ENCODE assay signal across 2 cellular contexts in genomic region chr16:4455951-4456350, GRCh38.
TF ChIP-seq lines count a peak whose summit lies in the region.

No MANE protein-coding gene starts in this region.

TF ChIP-seq in A549, 52 proteins besides CTCF, POLR2A, EP300 and RAD21:
- no peak for TF ChIP-seq HOXB13 (CRISPR knock-in tag; IDR thresholded peaks at IDR 0.05; ENCODE audit: low read depth)
- TF ChIP-seq RNF2 (IDR thresholded peaks at IDR 0.05; ENCODE audit: borderline replicate concordance, low read depth): no peak
- TF ChIP-seq ZFP36 (IDR thresholded peaks at IDR 0.05; ENCODE audit: borderline replicate concordance, partially characterized antibody): no peak
- TF ChIP-seq KDM1A (IDR thresholded peaks at IDR 0.05; ENCODE audit: low read depth): no peak
- no peak for TF ChIP-seq EHMT2 (IDR thresholded peaks at IDR 0.05; ENCODE audit: low read depth)
- no peak for TF ChIP-seq FOXS1 (CRISPR knock-in tag; IDR thresholded peaks at IDR 0.05)
- TF ChIP-seq CBX8 (IDR thresholded peaks at IDR 0.05): no peak
- no peak for TF ChIP-seq PBX3 (IDR thresholded peaks at IDR 0.05)
- no peak for TF ChIP-seq NPAS2 (CRISPR knock-in tag; IDR thresholded peaks at IDR 0.05; ENCODE audit: borderline replicate concordance)
- TF ChIP-seq POLR2AphosphoS2 (conservative IDR thresholded peaks at IDR 0.05; ENCODE audit: low read length): no peak
- no peak for TF ChIP-seq E2F6 (IDR thresholded peaks at IDR 0.05; ENCODE audit: borderline replicate concordance, low read depth)
- TF ChIP-seq HOXB5 (CRISPR knock-in tag; IDR thresholded peaks at IDR 0.05): no peak

TF ChIP-seq in GM12878, 131 proteins besides CTCF, POLR2A, EP300 and RAD21:
- no peak for TF ChIP-seq HCFC1 (IDR thresholded peaks at IDR 0.05; ENCODE audit: low read length)
- TF ChIP-seq RBBP5 (conservative IDR thresholded peaks at IDR 0.05): no peak
- no peak for TF ChIP-seq CBX5 (IDR thresholded peaks at IDR 0.05; ENCODE audit: low read depth)
- TF ChIP-seq ASH2L (IDR thresholded peaks at IDR 0.05; ENCODE audit: borderline replicate concordance, low read depth): no peak
- no peak for TF ChIP-seq POLR2AphosphoS2 (IDR thresholded peaks at IDR 0.05; ENCODE audit: low read depth, low read length)
- no peak for TF ChIP-seq CHD1 (IDR thresholded peaks at IDR 0.05; ENCODE audit: low read depth, low read length)
- no peak for TF ChIP-seq GATAD2B (conservative IDR thresholded peaks at IDR 0.05; ENCODE audit: low read depth)
- TF ChIP-seq RAD51 (IDR thresholded peaks at IDR 0.05): no peak
